In the genomic region with DNA sequence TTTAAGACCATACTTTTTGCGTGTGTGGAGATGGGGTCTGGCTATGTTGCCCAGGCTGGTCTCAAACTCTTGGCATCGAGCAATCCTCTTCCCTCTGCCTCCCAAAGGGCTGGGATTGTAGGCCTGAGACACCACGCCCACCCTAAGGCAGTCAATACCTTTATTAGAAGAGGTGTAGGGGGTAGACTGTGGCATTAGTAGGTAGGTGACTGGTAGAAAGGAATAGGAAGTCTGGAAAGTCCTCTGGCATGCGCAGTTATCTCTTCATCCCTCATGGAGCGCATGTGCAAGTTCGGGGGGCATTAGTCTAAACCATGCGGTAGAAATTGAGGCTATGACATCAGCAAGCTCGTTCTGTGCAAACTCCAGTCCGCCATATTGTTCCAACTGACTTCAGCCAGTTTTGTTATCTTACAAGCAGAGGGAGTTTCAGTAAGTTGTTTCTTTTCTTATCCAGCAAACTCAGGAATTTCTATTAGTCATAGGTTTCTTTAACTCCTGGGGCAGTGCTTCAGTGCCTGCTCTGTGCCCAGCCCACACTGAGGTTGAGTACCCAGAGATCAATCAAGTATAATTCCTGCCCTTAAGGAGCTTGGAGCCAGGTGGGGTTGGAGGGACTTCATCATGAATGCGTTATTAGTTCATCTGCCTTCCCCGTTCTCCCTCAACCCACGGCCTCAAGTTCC, we compare ENCODE assay signal across 10 cellular contexts. TPM values are rescaled to one million over a fixed set of nuclear protein-coding genes. Genes with fewer than 3 reads are reported as not detected.
A peak's percentile ranks its signal among the peaks of the same experiment; 100 is the strongest.
DNase-seq lines count a peak whose midpoint lies in the region; ATAC-seq and TF ChIP-seq lines count a peak whose summit lies in the region.
"Had no signal": no experiment of that assay in that cellular context is flagged by ENCODE, and none has a peak within 500 bp of the region (broad histone marks: within the 10 kb centered on the region; RNA-seq: fewer than 3 reads in every experiment).

No MANE protein-coding gene starts in this region.

- peaks cover 27% of the 10 kb centered on the region for H3K4me1 ChIP-seq in CD4-positive, CD25-positive, alpha-beta regulatory T cell (ENCODE audit: control insufficient read depth, insufficient read depth, low read length, poor library complexity, severe bottlenecking)
- H3K4me1 ChIP-seq in neuronal stem cell (ENCODE audit: control insufficient read depth in 2 of 2, insufficient read depth in 1 of 2, low read depth in 1 of 2, low read length in 2 of 2) (peaks cover 0 to 6% of the 10 kb centered on the region in 2 donors), left ventricle myocardium inferior (peaks cover 11% of the 10 kb centered on the region)

- no peak overlapping the region for H2BK5ac ChIP-seq in neuronal stem cell (ENCODE audit: low read length)

- H3K14ac ChIP-seq in neuronal stem cell (ENCODE audit: low read length): peak overlapping the region; percentile 75

- H2BK12ac ChIP-seq in neuronal stem cell (ENCODE audit: low read length): peak overlapping the region; percentile 22

- H3K9me3 ChIP-seq in CD4-positive, CD25-positive, alpha-beta regulatory T cell (ENCODE audit: control insufficient read depth in 2 of 2, low read length in 2 of 2): no peaks in the 10 kb centered on the region
- H3K9me3 ChIP-seq in MG63: no peaks in the 10 kb centered on the region
- no peaks in the 10 kb centered on the region for H3K9me3 ChIP-seq in neuronal stem cell (replicated peaks in 1 of 2; ENCODE audit: control insufficient read depth in 2 of 2, insufficient read depth in 1 of 2, low read depth in 1 of 2, low read length in 2 of 2)
- H3K9me3 ChIP-seq in left ventricle myocardium inferior (replicated peaks): no peaks in the 10 kb centered on the region

- H2AFZ ChIP-seq in neuronal stem cell (ENCODE audit: low read length): no peak overlapping the region

- no peak overlapping the region for H3K18ac ChIP-seq in neuronal stem cell (ENCODE audit: low read length)

- no peak overlapping the region for H4K91ac ChIP-seq in neuronal stem cell (ENCODE audit: low read depth, low read length, poor library complexity)

- no peaks in the 10 kb centered on the region for H3K27me3 Mint-ChIP-seq in CD4-positive, CD25-positive, alpha-beta regulatory T cell

- no peak overlapping the region for H3K4me3 Mint-ChIP-seq in CD4-positive, CD25-positive, alpha-beta regulatory T cell

- H3K27ac ChIP-seq in CD4-positive, CD25-positive, alpha-beta regulatory T cell (ENCODE audit: insufficient read depth, low read length, poor library complexity, severe bottlenecking): no peak overlapping the region
- H3K27ac ChIP-seq in coronary artery (peak overlapping the region; percentile 54 to 83), neuronal stem cell (replicated peaks; ENCODE audit: low read length) (no peak overlapping the region), left ventricle myocardium inferior (replicated peaks) (no peak overlapping the region)

- intact Hi-C loops in left ventricle myocardium inferior (cut with micrococcal nuclease): loop anchor here (5.0 kb wide), 1 partner anchor 37 kb away; no protein-coding TSS in a partner anchor

- no peak for TF ChIP-seq CTCF in coronary artery (IDR thresholded peaks at IDR 0.05)
- TF ChIP-seq CTCF in left ventricle myocardium inferior (IDR thresholded peaks at IDR 0.05; ENCODE audit: borderline replicate concordance): no peak

- no peaks in the 10 kb centered on the region for H3K9me3 Mint-ChIP-seq in CD4-positive, CD25-positive, alpha-beta regulatory T cell

- H3K4ac ChIP-seq in neuronal stem cell (ENCODE audit: low read length): no peak overlapping the region

- no peak overlapping the region for H2AK5ac ChIP-seq in neuronal stem cell (ENCODE audit: low read depth, low read length)

- peak overlapping the region in 2 of 3 donors; percentile 5 to 64 for H3K27ac Mint-ChIP-seq in CD4-positive, CD25-positive, alpha-beta regulatory T cell

- H3K4me1 Mint-ChIP-seq in CD4-positive, CD25-positive, alpha-beta regulatory T cell: peaks cover 0 to 52% (median 30%) of the 10 kb centered on the region in 4 donors

- H4K8ac ChIP-seq in neuronal stem cell (ENCODE audit: low read depth, low read length): no peak overlapping the region

- no peak overlapping the region for H3K9ac ChIP-seq in neuronal stem cell (ENCODE audit: low read depth, low read length, poor library complexity)

- H2BK120ac ChIP-seq in neuronal stem cell (ENCODE audit: low read depth, low read length): no peak overlapping the region

- no peak for ATAC-seq in CD4-positive, CD25-positive, alpha-beta regulatory T cell (ENCODE audit: low read depth in 2 of 2)
- ATAC-seq in GM18861 (IDR thresholded peaks at IDR 0.05; ENCODE audit: unreplicated experiment): no peak
- no peak for ATAC-seq in HG03159 (IDR thresholded peaks at IDR 0.05; ENCODE audit: unreplicated experiment)
- ATAC-seq: GM12878 had no signal

- H3K23ac ChIP-seq in neuronal stem cell (ENCODE audit: low read depth, low read length, poor library complexity): peak overlapping the region; percentile 6

- H3K4me2 ChIP-seq in neuronal stem cell (ENCODE audit: insufficient read depth, low read length, poor library complexity, severe bottlenecking): no peak overlapping the region

- no peaks in the 10 kb centered on the region for H3K36me3 ChIP-seq in CD4-positive, CD25-positive, alpha-beta regulatory T cell (ENCODE audit: control insufficient read depth, insufficient read depth, low read length)
- H3K36me3 ChIP-seq in MG63 (no peaks in the 10 kb centered on the region; the same call in 1 of the 2 replicates), neuronal stem cell (replicated peaks in 1 of 2; ENCODE audit: control insufficient read depth in 2 of 2, insufficient read depth in 2 of 2, low read length in 2 of 2) (peaks cover 0 to 5% of the 10 kb centered on the region in 2 donors), left ventricle myocardium inferior (no peaks in the 10 kb centered on the region)

- H3K4me3 ChIP-seq in CD4-positive, CD25-positive, alpha-beta regulatory T cell (ENCODE audit: low read depth, low read length): no peak overlapping the region
- H3K4me3 ChIP-seq in MG63: no peak overlapping the region
- no peak overlapping the region for H3K4me3 ChIP-seq in coronary artery
- no peak overlapping the region for H3K4me3 ChIP-seq in neuronal stem cell (ENCODE audit: low read length in 2 of 2)
- no peak overlapping the region for H3K4me3 ChIP-seq in left ventricle myocardium inferior
- H3K4me3 ChIP-seq: GM12878 had no signal

- H3K36me3 Mint-ChIP-seq in CD4-positive, CD25-positive, alpha-beta regulatory T cell: no peaks in the 10 kb centered on the region

- peak overlapping the region; percentile 37 for H2BK15ac ChIP-seq in neuronal stem cell (ENCODE audit: low read length)

- DNase-seq in CD4-positive, CD25-positive, alpha-beta regulatory T cell: no peak
- DNase-seq in MG63 (peak; percentile 30), coronary artery (ENCODE audit: low spot score) (no peak), neuronal stem cell (ENCODE audit: low spot score) (no peak), left ventricle myocardium inferior (no peak), NCI-H69 (lab: John Stamatoyannopoulos, UW) (no peak)
- DNase-seq: NCI-H1436 treated with DMSO at 0.1 percent for 48 hours had no signal

- whole genome bisulfite sequencing in neuronal stem cell (ENCODE audit: extremely low coverage in 2 of 2, insufficient read length in 2 of 2, insufficient replicate concordance in 1 of 2), 2 donors: no CpG with 5 or more reads among the region's 12 CpGs

- H3K79me1 ChIP-seq in neuronal stem cell (ENCODE audit: low read depth, low read length): peaks cover 2% of the 10 kb centered on the region

- no peaks in the 10 kb centered on the region for H3K27me3 ChIP-seq in CD4-positive, CD25-positive, alpha-beta regulatory T cell (ENCODE audit: control insufficient read depth, insufficient read depth, low read length)
- H3K27me3 ChIP-seq in MG63: no peaks in the 10 kb centered on the region
- H3K27me3 ChIP-seq in neuronal stem cell (ENCODE audit: control insufficient read depth in 3 of 3, insufficient read depth in 3 of 3, low read depth in 1 of 3, low read length in 3 of 3): no peaks in the 10 kb centered on the region
- no peaks in the 10 kb centered on the region for H3K27me3 ChIP-seq in left ventricle myocardium inferior (ENCODE audit: low read depth)

RNA-seq across cellular contexts. Expression of a gene that starts 7.3 kb away (rescaled TPM):
- total RNA-seq in CD4-positive, CD25-positive, alpha-beta regulatory T cell: 106 TPM
- 10 to 100 TPM in 2 of 4 donors, 1 to 10 TPM in 2; 8.0 to 12.1 (median 10.0) TPM for polyA plus RNA-seq in CD4-positive, CD25-positive, alpha-beta regulatory T cell
- total RNA-seq in MG63 (2014; rRNA removed; shearing (Covaris generic); ENCODE audit: low replicate concordance): 43.4 and 54.4 TPM in 2 replicates
- polyA plus RNA-seq in neuronal stem cell (2013, experiment 1 of 2): 112 TPM
- 111 TPM for polyA plus RNA-seq in neuronal stem cell (2013, experiment 2 of 2)
- total RNA-seq in left ventricle myocardium inferior: 54.8 TPM

Comparison
In these comparisons a context has a peak if more than half of its experiments do, and no peak if none do; other contexts are left out.
1. H3K27ac ChIP-seq: peak in coronary artery (2 of 2); none in CD4-positive, CD25-positive, alpha-beta regulatory T cell (single experiment), neuronal stem cell (single experiment) and left ventricle myocardium inferior (single experiment).